ENCODE assay signal across 13 cellular contexts in genomic region chr13:59687028-59687427, GRCh38.
"Had no signal": no experiment of that assay in that cellular context is flagged by ENCODE, and none has a peak within 500 bp of the region (broad histone marks: within the 10 kb centered on the region; RNA-seq: fewer than 3 reads in every experiment).

No MANE protein-coding gene starts in this region.

- H3K9me3 ChIP-seq: gastrocnemius medialis, right atrium auricular region, tibial artery had no signal

- H3K4me1 ChIP-seq: gastrocnemius medialis, right atrium auricular region, tibial artery had no signal

- H3K36me3 Mint-ChIP-seq: stimulated activated memory B cell treated with anti-CD40 and anti-IgM and Interleukin-4, amounts not matched to agents 10 μg/mL and 1 μg/mL and 100 μg/mL, for 72 hours had no signal

- H3K36me3 ChIP-seq: gastrocnemius medialis, right atrium auricular region, tibial artery had no signal

- H3K4me3 ChIP-seq: gastrocnemius medialis, right atrium auricular region, tibial artery had no signal

- DNase-seq: activated B cell treated with CpG ODN at 0.5 μM for 24 hours; activated CD4-positive, alpha-beta T cell treated with anti-CD3 and anti-CD28 coated beads, Interleukin-2, amount 10 ng/mL, durations not matched to agents 24 days and 14 days; activated naive CD4-positive, alpha-beta T cell treated with Interleukin-2 at 50 U/mL for 16 hours; central memory CD4-positive, alpha-beta T cell; cortex of kidney; effector CD8-positive, alpha-beta T cell; gastrocnemius medialis; kidney; posterior cingulate gyrus; tibial artery had no signal

- H3K4me3 Mint-ChIP-seq: activated B cell treated with CpG ODN at 0.5 μM for 24 hours; activated CD4-positive, alpha-beta T cell treated with anti-CD3 and anti-CD28 coated beads, Interleukin-2, amount 10 ng/mL, durations not matched to agents 24 days and 14 days; activated T-helper 1 cell treated with anti-CD3 and anti-CD28 coated beads, Interleukin-12 subunit alpha, Interleukin-12 subunit beta, Interleukin-2, Interleukin-4 antibody, amounts not matched to agents 30 ng/mL and 10 ng/mL and 1 ng/mL, durations not matched to agents 14 hours and 24 hours and 36 hours; stimulated activated memory B cell treated with anti-CD40 and anti-IgM and Interleukin-4, amounts not matched to agents 10 μg/mL and 1 μg/mL and 100 μg/mL, for 72 hours had no signal

- H3K4me1 Mint-ChIP-seq: activated B cell treated with CpG ODN at 0.5 μM for 24 hours; activated CD4-positive, alpha-beta T cell treated with anti-CD3 and anti-CD28 coated beads, Interleukin-2, amount 10 ng/mL, durations not matched to agents 24 days and 14 days; stimulated activated memory B cell treated with anti-CD40 and anti-IgM and Interleukin-4, amounts not matched to agents 10 μg/mL and 1 μg/mL and 100 μg/mL, for 72 hours had no signal

- H3K9me3 Mint-ChIP-seq: activated B cell treated with CpG ODN at 0.5 μM for 24 hours; activated CD4-positive, alpha-beta T cell treated with anti-CD3 and anti-CD28 coated beads, Interleukin-2, amount 10 ng/mL, durations not matched to agents 24 days and 14 days; activated T-helper 1 cell treated with anti-CD3 and anti-CD28 coated beads, Interleukin-12 subunit alpha, Interleukin-12 subunit beta, Interleukin-2, Interleukin-4 antibody, amounts not matched to agents 30 ng/mL and 10 ng/mL and 1 ng/mL, durations not matched to agents 14 hours and 24 hours and 36 hours; stimulated activated memory B cell treated with anti-CD40 and anti-IgM and Interleukin-4, amounts not matched to agents 10 μg/mL and 1 μg/mL and 100 μg/mL, for 72 hours had no signal

- FAIRE-seq: kidney had no signal

- H3K27me3 ChIP-seq: gastrocnemius medialis, right atrium auricular region, tibial artery had no signal

- H3K27ac Mint-ChIP-seq: activated B cell treated with CpG ODN at 0.5 μM for 24 hours; activated CD4-positive, alpha-beta T cell treated with anti-CD3 and anti-CD28 coated beads, Interleukin-2, amount 10 ng/mL, durations not matched to agents 24 days and 14 days; activated T-helper 1 cell treated with anti-CD3 and anti-CD28 coated beads, Interleukin-12 subunit alpha, Interleukin-12 subunit beta, Interleukin-2, Interleukin-4 antibody, amounts not matched to agents 30 ng/mL and 10 ng/mL and 1 ng/mL, durations not matched to agents 14 hours and 24 hours and 36 hours; stimulated activated memory B cell treated with anti-CD40 and anti-IgM and Interleukin-4, amounts not matched to agents 10 μg/mL and 1 μg/mL and 100 μg/mL, for 72 hours had no signal

- ATAC-seq: gastrocnemius medialis; stimulated activated memory B cell treated with anti-CD40 and anti-IgM and Interleukin-4, amounts not matched to agents 10 μg/mL and 1 μg/mL and 100 μg/mL, for 72 hours had no signal

- H3K27ac ChIP-seq: gastrocnemius medialis, right atrium auricular region, tibial artery had no signal

- H3K27me3 Mint-ChIP-seq: activated B cell treated with CpG ODN at 0.5 μM for 24 hours; activated CD4-positive, alpha-beta T cell treated with anti-CD3 and anti-CD28 coated beads, Interleukin-2, amount 10 ng/mL, durations not matched to agents 24 days and 14 days; stimulated activated memory B cell treated with anti-CD40 and anti-IgM and Interleukin-4, amounts not matched to agents 10 μg/mL and 1 μg/mL and 100 μg/mL, for 72 hours had no signal
